ENCODE assay signal across 16 cellular contexts in genomic region chr1:245398180-245398579, GRCh38.
DNase-seq lines count a peak whose midpoint lies in the region; ATAC-seq and TF ChIP-seq lines count a peak whose summit lies in the region.
"Had no signal": no experiment of that assay in that cellular context is flagged by ENCODE, and none has a peak within 500 bp of the region (broad histone marks: within the 10 kb centered on the region; RNA-seq: fewer than 3 reads in every experiment).

No MANE protein-coding gene starts in this region.

- no peak overlapping the region for H3K56ac ChIP-seq in H9 (ENCODE audit: insufficient read length, low read depth, low read length)

- H3K27ac ChIP-seq in cardiac muscle cell: peak overlapping the region; percentile 34
- H3K27ac ChIP-seq in H9 (ENCODE audit: insufficient read length, low read depth, low read length): no peak overlapping the region
- no peak overlapping the region for H3K27ac ChIP-seq in Peyer's patch
- no peak overlapping the region for H3K27ac ChIP-seq in trophoblast cell (ENCODE audit: low read depth, low read length)
- H3K27ac ChIP-seq: GM23248 had no signal

- H3K27me3 Mint-ChIP-seq in H9 (ENCODE audit: low read depth): no peaks in the 10 kb centered on the region
- H3K27me3 Mint-ChIP-seq in nephron progenitor cell (ENCODE audit: low read depth, poor library complexity): no peaks in the 10 kb centered on the region
- H3K27me3 Mint-ChIP-seq: CD4-positive, alpha-beta memory T cell had no signal

- no peak for DNase-seq in cardiac muscle cell (ENCODE audit: low read depth in 1 of 2, low spot score in 1 of 2)
- no peak for DNase-seq in left ventricle myocardium superior
- no peak for DNase-seq in H9
- DNase-seq in Peyer's patch: peak in 2 of 3 donors; percentile 62 to 63
- DNase-seq in nephron progenitor cell: no peak
- DNase-seq in GOT3 (lab: John Stamatoyannopoulos, UW): no peak
- no peak for DNase-seq in trophoblast cell
- no peak for DNase-seq in NAMALWA (ENCODE audit: low spot score)
- DNase-seq: C1 segment of cervical spinal cord; CD4-positive, alpha-beta memory T cell; COR-L47; DMS153; DND-41; GM23248; HFFc6 had no signal

- H3K4me3 ChIP-seq in cardiac muscle cell: no peak overlapping the region
- no peak overlapping the region for H3K4me3 ChIP-seq in Peyer's patch
- H3K4me3 ChIP-seq in trophoblast cell (ENCODE audit: low read depth, low read length): no peak overlapping the region
- H3K4me3 ChIP-seq: GM23248, HAP-1 had no signal

- H3K27ac Mint-ChIP-seq in H9 (no peak overlapping the region), nephron progenitor cell (peak overlapping the region; percentile 32)
- H3K27ac Mint-ChIP-seq: CD4-positive, alpha-beta memory T cell; HFFc6 had no signal

- H3K9me3 ChIP-seq in cardiac muscle cell (ENCODE audit: low read depth) (no peaks in the 10 kb centered on the region), H9 (ENCODE audit: control insufficient read depth, low read depth, low read length) (no peaks in the 10 kb centered on the region), Peyer's patch (no peaks in the 10 kb centered on the region), trophoblast cell (ENCODE audit: insufficient read depth, low read depth, low read length) (no peaks in the 10 kb centered on the region)
- H3K9me3 ChIP-seq: HAP-1 had no signal

- H4K5ac ChIP-seq in H9 (ENCODE audit: insufficient read length, low read depth, low read length): no peak overlapping the region

- no peaks in the 10 kb centered on the region for H3K79me2 ChIP-seq in H9 (ENCODE audit: insufficient read depth, low read length)
- no peaks in the 10 kb centered on the region for H3K79me2 ChIP-seq in trophoblast cell (ENCODE audit: control insufficient read depth, insufficient read depth, low read length, poor library complexity)

- H2BK12ac ChIP-seq in H9 (ENCODE audit: insufficient read length, low read depth, low read length) (no peak overlapping the region), trophoblast cell (ENCODE audit: low read length) (no peak overlapping the region)

- peaks cover 56% of the 10 kb centered on the region for H3K4me1 ChIP-seq in cardiac muscle cell (ENCODE audit: low read depth)
- no peaks in the 10 kb centered on the region for H3K4me1 ChIP-seq in H9 (ENCODE audit: insufficient read depth, low read length)
- no peaks in the 10 kb centered on the region for H3K4me1 ChIP-seq in Peyer's patch
- peaks cover 0 to 5% of the 10 kb centered on the region in 2 experiments for H3K4me1 ChIP-seq in trophoblast cell (ENCODE audit: control insufficient read depth in 1 of 2, insufficient read depth in 2 of 2, low read length in 2 of 2)
- H3K4me1 ChIP-seq: HAP-1 had no signal

- no peak overlapping the region for H3K18ac ChIP-seq in H9 (ENCODE audit: insufficient read length, low read depth, low read length)
- no peak overlapping the region for H3K18ac ChIP-seq in trophoblast cell (ENCODE audit: low read length)

- H3K36me3 ChIP-seq in cardiac muscle cell (no peaks in the 10 kb centered on the region), Peyer's patch (no peaks in the 10 kb centered on the region), trophoblast cell (ENCODE audit: control insufficient read depth in 1 of 2, insufficient read depth in 2 of 2, low read length in 2 of 2) (no peaks in the 10 kb centered on the region)
- H3K36me3 ChIP-seq: HAP-1 had no signal

- no peaks in the 10 kb centered on the region for H3K23me2 ChIP-seq in H9 (ENCODE audit: insufficient read length, low read depth, low read length, poor library complexity, severe bottlenecking)

- H3K79me1 ChIP-seq in H9 (ENCODE audit: insufficient read depth, low read depth, low read length, poor library complexity, severe bottlenecking) (no peaks in the 10 kb centered on the region), trophoblast cell (ENCODE audit: low read length) (no peaks in the 10 kb centered on the region)

- no peak overlapping the region for H3T11ph ChIP-seq in H9 (ENCODE audit: low read length)

- H3K9ac ChIP-seq in H9 (ENCODE audit: extremely low read depth, insufficient read length, low read length) (no peak overlapping the region), trophoblast cell (ENCODE audit: low read length) (no peak overlapping the region)
- H3K9ac ChIP-seq: GM23248 had no signal

- H4K91ac ChIP-seq in H9 (ENCODE audit: insufficient read length, low read depth, low read length): no peak overlapping the region
- H4K91ac ChIP-seq in trophoblast cell (ENCODE audit: low read depth, low read length): no peak overlapping the region

- no peak for TF ChIP-seq CTCF in cardiac muscle cell (IDR thresholded peaks at IDR 0.05; ENCODE audit: low read depth, low read length)
- no peak for TF ChIP-seq CTCF in H9 (conservative IDR thresholded peaks at IDR 0.05)
- no peak for TF ChIP-seq CTCF in Peyer's patch (IDR thresholded peaks at IDR 0.05)
- TF ChIP-seq CTCF in nephron progenitor cell (IDR thresholded peaks at IDR 0.05): no peak

- ATAC-seq in left ventricle myocardium superior: no peak

- no peak overlapping the region for H2AFZ ChIP-seq in H9 (ENCODE audit: low read length)
- H2AFZ ChIP-seq in trophoblast cell (ENCODE audit: insufficient read depth, low read length, poor library complexity): no peak overlapping the region
- H2AFZ ChIP-seq: GM23248 had no signal

- H2BK5ac ChIP-seq in H9 (ENCODE audit: insufficient read length, low read length) (no peak overlapping the region), trophoblast cell (ENCODE audit: low read depth, low read length, poor library complexity) (no peak overlapping the region)

- peaks cover 3 to 10% of the 10 kb centered on the region in 2 experiments; a peak in 3 of 4 replicates for H3K4me1 Mint-ChIP-seq in H9
- H3K4me1 Mint-ChIP-seq in nephron progenitor cell: peaks cover 47% of the 10 kb centered on the region

- H2AK5ac ChIP-seq in H9 (ENCODE audit: insufficient read length, low read length): no peak overlapping the region
- H2AK5ac ChIP-seq in trophoblast cell (ENCODE audit: low read length): no peak overlapping the region

- no peak for TF ChIP-seq POLR2A in Peyer's patch (IDR thresholded peaks at IDR 0.05)

- no peak overlapping the region for H2BK15ac ChIP-seq in H9 (ENCODE audit: low read depth, low read length)

- no peaks in the 10 kb centered on the region for H4K20me1 ChIP-seq in H9 (ENCODE audit: control insufficient read depth, insufficient read depth, insufficient read length)

- H3K27me3 ChIP-seq in cardiac muscle cell (no peaks in the 10 kb centered on the region), H9 (ENCODE audit: insufficient read depth, low read length) (no peaks in the 10 kb centered on the region), Peyer's patch (no peaks in the 10 kb centered on the region), trophoblast cell (ENCODE audit: insufficient read depth, low read length) (no peaks in the 10 kb centered on the region)

- H3K14ac ChIP-seq in H9 (ENCODE audit: insufficient read depth, low read length): peak overlapping the region; percentile 25; the same call in 1 of the 2 replicates
- no peak overlapping the region for H3K14ac ChIP-seq in trophoblast cell (ENCODE audit: low read length)

- no peak overlapping the region for H4K12ac ChIP-seq in trophoblast cell (ENCODE audit: low read depth, low read length)

- no peak overlapping the region for H3K23ac ChIP-seq in H9 (ENCODE audit: insufficient read length, low read depth, low read length)
- H3K23ac ChIP-seq in trophoblast cell (ENCODE audit: low read length): no peak overlapping the region

- H3K4ac ChIP-seq in H9 (ENCODE audit: low read depth, low read length) (no peak overlapping the region), trophoblast cell (ENCODE audit: low read depth, low read length) (no peak overlapping the region)

- no peak overlapping the region for H2BK20ac ChIP-seq in H9 (ENCODE audit: low read depth, low read length, poor library complexity, severe bottlenecking)

- no peaks in the 10 kb centered on the region; a peak in 1 of 5 replicates for H3K9me3 Mint-ChIP-seq in H9
- H3K9me3 Mint-ChIP-seq in nephron progenitor cell: peaks cover 5% of the 10 kb centered on the region
- H3K9me3 Mint-ChIP-seq: HFFc6 had no signal

- H4K8ac ChIP-seq in H9 (replicated peaks; ENCODE audit: insufficient read length, low read depth, low read length) (no peak overlapping the region), trophoblast cell (ENCODE audit: low read depth, low read length) (no peak overlapping the region)

- H3K4me2 ChIP-seq in H9 (ENCODE audit: insufficient read depth, insufficient read length, low read length): no peak overlapping the region
- no peak overlapping the region for H3K4me2 ChIP-seq in trophoblast cell (ENCODE audit: low read length)

- no peak overlapping the region for H2BK120ac ChIP-seq in H9 (ENCODE audit: low read depth, low read length, poor library complexity, severe bottlenecking)
- H2BK120ac ChIP-seq in trophoblast cell (ENCODE audit: insufficient read depth, low read length, poor library complexity): no peak overlapping the region

- H3K36me3 Mint-ChIP-seq in H9 (ENCODE audit: insufficient read depth in 1 of 3, low read depth in 3 of 3) (no peaks in the 10 kb centered on the region), nephron progenitor cell (ENCODE audit: low read depth) (peaks cover 15% of the 10 kb centered on the region)
- H3K36me3 Mint-ChIP-seq: CD4-positive, alpha-beta memory T cell had no signal

- intact Hi-C loops in left ventricle myocardium superior (cut with micrococcal nuclease): no loop called here

- H3K4me3 Mint-ChIP-seq in H9 (no peak overlapping the region), nephron progenitor cell (no peak overlapping the region)
- H3K4me3 Mint-ChIP-seq: CD4-positive, alpha-beta memory T cell; HFFc6 had no signal

- no CpG with 5 or more reads among the region's 5 CpGs for WGBS in H9 (ENCODE audit: extremely low coverage, insufficient read length, low lambda C conversion rate)
- no CpG with 5 or more reads among the region's 5 CpGs for WGBS in trophoblast cell (ENCODE audit: extremely low coverage, insufficient coverage, insufficient read length)

Comparison
In these comparisons a context has a peak if more than half of its experiments do, and no peak if none do; other contexts are left out.
1. DNase-seq: peak in Peyer's patch (2 of 3); none in cardiac muscle cell (0 of 2), left ventricle myocardium superior (single experiment), H9 (single experiment), nephron progenitor cell (single experiment), GOT3 (single experiment), trophoblast cell (0 of 2) and NAMALWA (single experiment).